In genomic region chr12:120132863-120133385, GRCh38 we compare ENCODE assay signal across 1 cellular context.
TF ChIP-seq lines count a peak whose summit lies in the region.

No MANE protein-coding gene starts in this region.

TF ChIP-seq in GM12878, 131 proteins besides CTCF, POLR2A, EP300 and RAD21 (continued from another document):
- TF ChIP-seq CUX1 (IDR thresholded peaks at IDR 0.05; ENCODE audit: insufficient replicate concordance, low read depth, low read length) (no peak), CHD1 (IDR thresholded peaks at IDR 0.05; ENCODE audit: low read depth, low read length) (no peak), ZNF207 (IDR thresholded peaks at IDR 0.05; ENCODE audit: borderline replicate concordance) (no peak), NBN (IDR thresholded peaks at IDR 0.05) (peak; percentile 92), MTA3 (IDR thresholded peaks at IDR 0.05; ENCODE audit: borderline replicate concordance, low read length) (no peak; the same call in 1 of the 2 replicates), LARP7 (IDR thresholded peaks at IDR 0.05) (no peak), SREBF2 (IDR thresholded peaks at IDR 0.05; ENCODE audit: low read length) (no peak), BHLHE40 (IDR thresholded peaks at IDR 0.05; ENCODE audit: borderline replicate concordance in 1 of 2, low read depth in 2 of 2, low read length in 1 of 2) (peak; percentile 70 to 86), CREB1 (IDR thresholded peaks at IDR 0.05; ENCODE audit: low read depth) (peak; percentile 86), SKIL (IDR thresholded peaks at IDR 0.05; ENCODE audit: low read depth, poor library complexity, severe bottlenecking) (peak; percentile 91), ZNF592 (IDR thresholded peaks at IDR 0.05) (0 out of 2 replicates have a peak, but pooled peaks have one; percentile 45), TCF7 (IDR thresholded peaks at IDR 0.05; ENCODE audit: borderline replicate concordance) (no peak), ZBED1 (IDR thresholded peaks at IDR 0.05; ENCODE audit: borderline replicate concordance) (no peak), STAT1 (conservative IDR thresholded peaks at IDR 0.05) (no peak), TARDBP (IDR thresholded peaks at IDR 0.05; ENCODE audit: borderline replicate concordance) (no peak), MYB (IDR thresholded peaks at IDR 0.05; ENCODE audit: borderline replicate concordance, low read depth, low read length) (no peak), KLF5 (IDR thresholded peaks at IDR 0.05; ENCODE audit: partially characterized antibody) (no peak), CBX3 (IDR thresholded peaks at IDR 0.05; ENCODE audit: borderline replicate concordance, low read depth) (no peak), BCL3 (IDR thresholded peaks at IDR 0.05; ENCODE audit: borderline replicate concordance, insufficient read depth, low read depth, low read length, poor library complexity, severe bottlenecking) (no peak)
TF ChIP-seq in GM12878: peak in this region for 47.
